ENCODE assay signal across 26 cellular contexts in the genomic region with DNA sequence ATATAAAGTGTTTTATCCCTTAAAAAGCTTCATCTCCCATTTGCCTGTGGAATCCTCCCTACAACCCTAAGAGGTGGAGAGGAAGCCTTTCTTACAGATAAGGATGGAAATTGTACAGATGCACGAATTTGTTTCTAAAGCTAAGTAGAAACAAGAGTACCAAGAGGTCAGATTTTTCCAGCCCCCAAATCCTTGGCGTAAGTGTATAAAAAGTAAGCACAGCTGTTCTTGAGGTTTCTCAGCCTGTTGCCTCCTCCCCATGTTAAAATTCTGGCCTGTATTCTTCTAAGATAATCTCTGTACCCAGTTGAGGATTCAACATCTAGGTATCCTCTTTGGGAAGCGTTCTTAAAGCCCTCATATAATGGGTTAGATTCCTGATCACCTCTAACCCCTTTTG. TPM values are rescaled to one million over a fixed set of nuclear protein-coding genes. Genes with fewer than 3 reads are reported as not detected.
A peak's percentile ranks its signal among the peaks of the same experiment; 100 is the strongest.
DNase-seq lines count a peak whose midpoint lies in the region; ATAC-seq and TF ChIP-seq lines count a peak whose summit lies in the region.
"Had no signal": no experiment of that assay in that cellular context is flagged by ENCODE, and none has a peak within 500 bp of the region (broad histone marks: within the 10 kb centered on the region; RNA-seq: fewer than 3 reads in every experiment).

No MANE protein-coding gene starts in this region.

- no peaks in the 10 kb centered on the region for H3K9me3 ChIP-seq in trophoblast cell (ENCODE audit: insufficient read depth, low read depth, low read length)
- no peaks in the 10 kb centered on the region for H3K9me3 ChIP-seq in ovary
- H3K9me3 ChIP-seq: pancreas had no signal

- H4K12ac ChIP-seq in trophoblast cell (ENCODE audit: low read depth, low read length): no peak overlapping the region

- no peak overlapping the region for H4K91ac ChIP-seq in trophoblast cell (ENCODE audit: low read depth, low read length)

- no peak overlapping the region for H2AFZ ChIP-seq in trophoblast cell (ENCODE audit: insufficient read depth, low read length, poor library complexity)
- H2AFZ ChIP-seq: GM23248, PC-9 had no signal

- no peak overlapping the region for H3K23ac ChIP-seq in trophoblast cell (ENCODE audit: low read length)

- H3K18ac ChIP-seq in trophoblast cell (ENCODE audit: low read length): no peak overlapping the region

- no peaks in the 10 kb centered on the region for H3K79me1 ChIP-seq in trophoblast cell (ENCODE audit: low read length)

- no peak overlapping the region for H3K4me3 Mint-ChIP-seq in activated T-cell treated with anti-CD3 and anti-CD28 coated beads, Interleukin-2, amount 50 U/mL, for 24 hours
- H3K4me3 Mint-ChIP-seq in activated T-cell treated with anti-CD3 and anti-CD28 coated beads, Interleukin-2, amount 50 U/mL, for 4 hours: no peak overlapping the region
- H3K4me3 Mint-ChIP-seq in immature natural killer cell: peak overlapping the region in 4 of 5 donors; percentile 1 to 78 (median 64)
- H3K4me3 Mint-ChIP-seq: activated CD4-positive, alpha-beta memory T cell treated with anti-CD3 and anti-CD28 coated beads, Interleukin-2, amount 10 ng/mL, durations not matched to agents 7 days and 5 days; mesothelial cell of epicardium; nephron; stimulated activated naive B cell treated with anti-CD40 and anti-IgM and Interleukin-4, amounts not matched to agents 10 μg/mL and 1 μg/mL and 100 μg/mL, for 72 hours had no signal

- H2AK5ac ChIP-seq in trophoblast cell (ENCODE audit: low read length): no peak overlapping the region

- no peaks in the 10 kb centered on the region for H3K27me3 ChIP-seq in trophoblast cell (ENCODE audit: insufficient read depth, low read length)
- no peaks in the 10 kb centered on the region for H3K27me3 ChIP-seq in ovary
- H3K27me3 ChIP-seq: pancreas had no signal

- no peak overlapping the region for H3K9ac ChIP-seq in trophoblast cell (ENCODE audit: low read length)
- H3K9ac ChIP-seq: GM23248 had no signal

- no peak overlapping the region for H3K4me3 ChIP-seq in trophoblast cell (ENCODE audit: low read depth, low read length)
- no peak overlapping the region for H3K4me3 ChIP-seq in ovary
- H3K4me3 ChIP-seq: GM23248, pancreas, PC-9 had no signal

- H2BK120ac ChIP-seq in trophoblast cell (ENCODE audit: insufficient read depth, low read length, poor library complexity): no peak overlapping the region

- H3K36me3 ChIP-seq in trophoblast cell (ENCODE audit: control insufficient read depth in 1 of 2, insufficient read depth in 2 of 2, low read length in 2 of 2) (peaks cover 4 to 8% of the 10 kb centered on the region in 2 experiments), ovary (no peaks in the 10 kb centered on the region)
- H3K36me3 ChIP-seq: pancreas had no signal

- no peak overlapping the region for H3K14ac ChIP-seq in trophoblast cell (ENCODE audit: low read length)

- WGBS in trophoblast cell (ENCODE audit: extremely low coverage, insufficient coverage, insufficient read length): no CpG with 5 or more reads among the region's 3 CpGs
- 17 to 28% (median 24%) methylated on average over 3 of the region's 3 CpGs for WGBS in ovary, 3 donors

- no peak for DNase-seq in activated T-cell treated with anti-CD3 and anti-CD28 coated beads, Interleukin-2, amount 50 U/mL, for 24 hours
- no peak for DNase-seq in activated T-cell treated with anti-CD3 and anti-CD28 coated beads, Interleukin-2, amount 50 U/mL, for 4 hours
- peak; percentile 56 for DNase-seq in LHCN-M2 (ENCODE audit: low read depth)
- no peak for DNase-seq in immature natural killer cell
- no peak for DNase-seq in trophoblast cell
- DNase-seq in SHP77 treated with DMSO at 0.1 percent for 48 hours (lab: John Stamatoyannopoulos, UW): no peak
- DNase-seq in ovary: no peak
- DNase-seq: activated CD4-positive, alpha-beta memory T cell treated with anti-CD3 and anti-CD28 coated beads, Interleukin-2, amount 10 ng/mL, durations not matched to agents 7 days and 5 days; C1 segment of cervical spinal cord; Calu3; DMS79; GM23248; left ventricle myocardium superior; NCI-H146; NCI-H345; NCI-H69; pancreas; PC-9; small intestine; stimulated activated naive B cell treated with anti-CD40 and anti-IgM and Interleukin-4, amounts not matched to agents 10 μg/mL and 1 μg/mL and 100 μg/mL, for 72 hours had no signal

- no peak for ATAC-seq in activated T-cell treated with anti-CD3 and anti-CD28 coated beads, Interleukin-2, amount 50 U/mL, for 4 hours
- no peak for ATAC-seq in HG02759 (IDR thresholded peaks at IDR 0.05; ENCODE audit: unreplicated experiment)
- ATAC-seq: Right ventricle myocardium inferior; stimulated activated naive B cell treated with anti-CD40 and anti-IgM and Interleukin-4, amounts not matched to agents 10 μg/mL and 1 μg/mL and 100 μg/mL, for 72 hours had no signal

- H2BK12ac ChIP-seq in trophoblast cell (ENCODE audit: low read length): no peak overlapping the region

- TF ChIP-seq EP300 in ovary (IDR thresholded peaks at IDR 0.05): no peak

- H3K27ac ChIP-seq in trophoblast cell (ENCODE audit: low read depth, low read length) (no peak overlapping the region), ovary (no peak overlapping the region)
- H3K27ac ChIP-seq: 22Rv1, GM23248, pancreas, PC-9 had no signal

- peaks cover 70% of the 10 kb centered on the region for H3K4me1 Mint-ChIP-seq in activated T-cell treated with anti-CD3 and anti-CD28 coated beads, Interleukin-2, amount 50 U/mL, for 24 hours (ENCODE audit: low read depth)
- peaks cover 58% of the 10 kb centered on the region for H3K4me1 Mint-ChIP-seq in activated T-cell treated with anti-CD3 and anti-CD28 coated beads, Interleukin-2, amount 50 U/mL, for 4 hours (ENCODE audit: low read depth)
- peaks cover 92 to 99% of the 10 kb centered on the region in 2 donors for H3K4me1 Mint-ChIP-seq in immature natural killer cell

- intact Hi-C loops in ovary (cut with DNase I): no loop called here

- H3K4me2 ChIP-seq in trophoblast cell (ENCODE audit: low read length): no peak overlapping the region
- H3K4me2 ChIP-seq: PC-9 had no signal

- H3K9me3 Mint-ChIP-seq in activated T-cell treated with anti-CD3 and anti-CD28 coated beads, Interleukin-2, amount 50 U/mL, for 24 hours: no peaks in the 10 kb centered on the region
- H3K9me3 Mint-ChIP-seq in activated T-cell treated with anti-CD3 and anti-CD28 coated beads, Interleukin-2, amount 50 U/mL, for 4 hours: no peaks in the 10 kb centered on the region
- peaks cover 0 to 1% (median 0%) of the 10 kb centered on the region in 6 donors for H3K9me3 Mint-ChIP-seq in immature natural killer cell
- H3K9me3 Mint-ChIP-seq: activated CD4-positive, alpha-beta memory T cell treated with anti-CD3 and anti-CD28 coated beads, Interleukin-2, amount 10 ng/mL, durations not matched to agents 7 days and 5 days; IgD-negative memory B cell had no signal

- no peak for TF ChIP-seq CTCF in ovary (IDR thresholded peaks at IDR 0.05)

- H3K79me2 ChIP-seq in trophoblast cell (ENCODE audit: control insufficient read depth, insufficient read depth, low read length, poor library complexity): peaks cover 10% of the 10 kb centered on the region

- no peak overlapping the region for H2BK5ac ChIP-seq in trophoblast cell (ENCODE audit: low read depth, low read length, poor library complexity)

- peak overlapping the region; percentile 15 for H3K27ac Mint-ChIP-seq in activated T-cell treated with anti-CD3 and anti-CD28 coated beads, Interleukin-2, amount 50 U/mL, for 24 hours
- H3K27ac Mint-ChIP-seq in immature natural killer cell: peak overlapping the region; percentile 83 to 94 (median 92)
- H3K27ac Mint-ChIP-seq: activated CD4-positive, alpha-beta memory T cell treated with anti-CD3 and anti-CD28 coated beads, Interleukin-2, amount 10 ng/mL, durations not matched to agents 7 days and 5 days; mesothelial cell of epicardium; stimulated activated naive B cell treated with anti-CD40 and anti-IgM and Interleukin-4, amounts not matched to agents 10 μg/mL and 1 μg/mL and 100 μg/mL, for 72 hours had no signal

- H3K4ac ChIP-seq in trophoblast cell (ENCODE audit: low read depth, low read length): peak overlapping the region; percentile 39

- TF ChIP-seq POLR2A in ovary (IDR thresholded peaks at IDR 0.05): no peak

- no peaks in the 10 kb centered on the region for H3K27me3 Mint-ChIP-seq in activated T-cell treated with anti-CD3 and anti-CD28 coated beads, Interleukin-2, amount 50 U/mL, for 24 hours
- no peaks in the 10 kb centered on the region for H3K27me3 Mint-ChIP-seq in activated T-cell treated with anti-CD3 and anti-CD28 coated beads, Interleukin-2, amount 50 U/mL, for 4 hours (ENCODE audit: low read depth)
- H3K27me3 Mint-ChIP-seq in immature natural killer cell (ENCODE audit: low read depth in 3 of 3): peaks cover 2 to 25% (median 2%) of the 10 kb centered on the region in 3 donors
- H3K27me3 Mint-ChIP-seq: activated CD4-positive, alpha-beta memory T cell treated with anti-CD3 and anti-CD28 coated beads, Interleukin-2, amount 10 ng/mL, durations not matched to agents 7 days and 5 days; IgD-negative memory B cell; stimulated activated naive B cell treated with anti-CD40 and anti-IgM and Interleukin-4, amounts not matched to agents 10 μg/mL and 1 μg/mL and 100 μg/mL, for 72 hours had no signal

- H4K8ac ChIP-seq in trophoblast cell (ENCODE audit: low read depth, low read length): no peak overlapping the region

- peaks cover 62% of the 10 kb centered on the region for H3K36me3 Mint-ChIP-seq in activated T-cell treated with anti-CD3 and anti-CD28 coated beads, Interleukin-2, amount 50 U/mL, for 24 hours (ENCODE audit: low read depth)
- H3K36me3 Mint-ChIP-seq in activated T-cell treated with anti-CD3 and anti-CD28 coated beads, Interleukin-2, amount 50 U/mL, for 4 hours (ENCODE audit: insufficient read depth): peaks cover 21% of the 10 kb centered on the region
- H3K36me3 Mint-ChIP-seq in immature natural killer cell: peaks cover 0 to 7% (median 0%) of the 10 kb centered on the region in 3 donors

- peaks cover 2 to 3% of the 10 kb centered on the region in 2 experiments for H3K4me1 ChIP-seq in trophoblast cell (ENCODE audit: control insufficient read depth in 1 of 2, insufficient read depth in 2 of 2, low read length in 2 of 2)
- H3K4me1 ChIP-seq in ovary (ENCODE audit: insufficient read depth): peaks cover 15% of the 10 kb centered on the region

RNA-seq across cellular contexts. Expression of gene RAB7A, which starts 34.9 kb away (rescaled TPM):
- 100 to 1,000 TPM; 358 to 449 (median 407) TPM for total RNA-seq in activated T-cell treated with anti-CD3 and anti-CD28 coated beads, Interleukin-2, amount 50 U/mL, for 4 hours
- total RNA-seq in LHCN-M2 (2014; rRNA removed): 54.9 and 91.4 TPM in 2 replicates
- polyA plus RNA-seq in LHCN-M2 (2012): 243 TPM
- polyA plus RNA-seq in immature natural killer cell: 100 to 1,000 TPM; 201 to 313 (median 244) TPM
- 236 and 247 TPM in 2 replicates for polyA plus RNA-seq in trophoblast cell (2013)
- total RNA-seq in ovary: 100 to 1,000 TPM in 5 of 7 donors, 10 to 100 TPM in 2; 70.1 to 253 (median 213) TPM
- 100 to 1,000 TPM; 136 to 320 TPM for polyA plus RNA-seq in ovary

Comparison
In these comparisons a context has a peak if more than half of its experiments do, and no peak if none do; other contexts are left out.
1. H3K4me3 Mint-ChIP-seq: peak in immature natural killer cell (4 of 5); none in activated T-cell treated with anti-CD3 and anti-CD28 coated beads, Interleukin-2, amount 50 U/mL, for 24 hours (single experiment) and activated T-cell treated with anti-CD3 and anti-CD28 coated beads, Interleukin-2, amount 50 U/mL, for 4 hours (single experiment).